ENCODE assay signal across 8 cellular contexts in genomic region chr19:55600336-55601028, GRCh38. TPM values are rescaled to one million over a fixed set of nuclear protein-coding genes. Genes with fewer than 3 reads are reported as not detected.
DNase-seq lines count a peak whose midpoint lies in the region; ATAC-seq and TF ChIP-seq lines count a peak whose summit lies in the region.

No MANE protein-coding gene starts in this region.

- intact Hi-C loops in PC-9 (cut with micrococcal nuclease; ENCODE audit: unreplicated experiment): no loop called here
- intact Hi-C loops in lower lobe of right lung (cut with DNase I): no loop called here

- H3F3A ChIP-seq in PC-9 (ENCODE audit: insufficient read depth, low read depth): peaks cover 41% of the 10 kb centered on the region

- POLR2A ChIA-PET in PC-9 (lab: Charles Lee; ENCODE audit: unreplicated experiment): no interaction called here

- peaks cover 22% of the 10 kb centered on the region for H3K4me1 ChIP-seq in PC-9 (replicated peaks; ENCODE audit: insufficient read depth)
- H3K4me1 ChIP-seq in lower lobe of right lung: peaks cover 30% of the 10 kb centered on the region

- no peaks in the 10 kb centered on the region for H3K9me2 ChIP-seq in PC-9 (ENCODE audit: insufficient read depth)

- ATAC-seq in GM19351 (IDR thresholded peaks at IDR 0.05; ENCODE audit: unreplicated experiment): peak; percentile 7
- ATAC-seq in lower lobe of right lung: peak in 1 of 2 donors; percentile 0
- peak; percentile 1 for ATAC-seq in stimulated activated naive CD8-positive, alpha-beta T cell treated with anti-CD3 and anti-CD28 coated beads, Interleukin-15, Interleukin-2, amounts not matched to agents 100 U/mL and 50 U/mL, for 24 hours

- no peak overlapping the region for H3K27ac ChIP-seq in PC-9
- peak overlapping the region; percentile 100 for H3K27ac ChIP-seq in caudate nucleus (ENCODE audit: low read depth, low read length)
- peak overlapping the region; percentile 98 for H3K27ac ChIP-seq in lower lobe of right lung

- no TSS peak for BruUV-seq in PC-9 (replicated peaks; lab: Mats Ljungman, UMichigan)

- H2AFZ ChIP-seq in PC-9: peak overlapping the region; percentile 70; the same call in 1 of the 2 replicates

- H3K36me3 ChIP-seq in PC-9 (ENCODE audit: low read depth) (peaks cover 4% of the 10 kb centered on the region; the same call in 1 of the 2 replicates), lower lobe of right lung (peaks cover 25% of the 10 kb centered on the region)

- H3K9me3 ChIP-seq in PC-9 (ENCODE audit: insufficient read depth, low read depth) (no peaks in the 10 kb centered on the region), lower lobe of right lung (no peaks in the 10 kb centered on the region)

- peak; percentile 92 for DNase-seq in COLO668 (lab: John Stamatoyannopoulos, UW; ENCODE audit: unreplicated experiment)
- peak; percentile 49 for DNase-seq in HT1080 (ENCODE audit: low read depth)
- DNase-seq in PC-9: no peak
- peak in 39 of 61 donors; percentile 34 to 93 (median 84) for DNase-seq in caudate nucleus (lab: John Stamatoyannopoulos, UW)
- no peak for DNase-seq in lower lobe of right lung
- DNase-seq in stimulated activated naive CD8-positive, alpha-beta T cell treated with anti-CD3 and anti-CD28 coated beads, Interleukin-15, Interleukin-2, amounts not matched to agents 100 U/mL and 50 U/mL, for 24 hours: peak; percentile 84
- no peak for DNase-seq in COLO829 (ENCODE audit: low spot score)

- TF ChIP-seq CTCF in PC-9 (conservative IDR thresholded peaks at IDR 0.05): no peak
- TF ChIP-seq CTCF in lower lobe of right lung (IDR thresholded peaks at IDR 0.05): no peak

- CTCF ChIA-PET in PC-9 (lab: Charles Lee): no interaction called here

- peaks cover 18% of the 10 kb centered on the region for H3K79me2 ChIP-seq in PC-9 (ENCODE audit: low read depth)

- H3K4me2 ChIP-seq in PC-9: peak overlapping the region; percentile 97

- H3K27me3 ChIP-seq in PC-9 (ENCODE audit: insufficient read depth, low read depth): no peaks in the 10 kb centered on the region
- H3K27me3 ChIP-seq in lower lobe of right lung (ENCODE audit: low read depth): no peaks in the 10 kb centered on the region

- H4K20me1 ChIP-seq in PC-9 (ENCODE audit: insufficient read depth): no peaks in the 10 kb centered on the region

- H3K4me3 ChIP-seq in PC-9: peak overlapping the region; percentile 91
- H3K4me3 ChIP-seq in lower lobe of right lung: peak overlapping the region; percentile 83

RNA-seq across cellular contexts. Expression of gene ZNF524, which starts 0.4 kb away (rescaled TPM):
- 18.8 and 26.2 TPM in 2 replicates for total RNA-seq in HT1080 (2014; rRNA removed; shearing (Covaris generic))
- 16.6 and 20.1 TPM in 2 replicates for polyA plus RNA-seq in HT1080 (2015; cell fraction: cytosol; rRNA removed)
- polyA plus RNA-seq in HT1080 (2015; cell fraction: nucleus; rRNA removed): 8.0 and 12.4 TPM in 2 replicates
- total RNA-seq in PC-9 (2021): 30.0 and 37.0 TPM in 2 replicates
- 33.4 TPM for total RNA-seq in lower lobe of right lung

RNA-seq across cellular contexts. Expression of gene FIZ1, which starts 1.2 kb away (rescaled TPM):
- 6.0 and 10.0 TPM in 2 replicates for total RNA-seq in HT1080 (2014; rRNA removed; shearing (Covaris generic))
- polyA plus RNA-seq in HT1080 (2015; cell fraction: cytosol; rRNA removed): 10.6 and 12.0 TPM in 2 replicates
- polyA plus RNA-seq in HT1080 (2015; cell fraction: nucleus; rRNA removed): 13.7 and 16.0 TPM in 2 replicates
- total RNA-seq in PC-9 (2021) (25.2 and 25.4 TPM in 2 replicates), lower lobe of right lung (14.3 TPM)

RNA-seq across cellular contexts. Expression of gene ZNF865, which starts 5.0 kb away (rescaled TPM):
- 2.2 and 3.8 TPM in 2 replicates for total RNA-seq in HT1080 (2014; rRNA removed; shearing (Covaris generic))
- 13.7 and 15.3 TPM in 2 replicates for polyA plus RNA-seq in HT1080 (2015; cell fraction: cytosol; rRNA removed)
- polyA plus RNA-seq in HT1080 (2015; cell fraction: nucleus; rRNA removed): 8.3 and 10.7 TPM in 2 replicates
- total RNA-seq in PC-9 (2021) (26.8 and 30.3 TPM in 2 replicates), lower lobe of right lung (16.5 TPM)

RNA-seq across cellular contexts. Expression of gene ZNF579, which starts 19.8 kb away (rescaled TPM):
- total RNA-seq in HT1080 (2014; rRNA removed; shearing (Covaris generic)): 8.2 and 8.3 TPM in 2 replicates
- 8.1 and 8.6 TPM in 2 replicates for polyA plus RNA-seq in HT1080 (2015; cell fraction: cytosol; rRNA removed)
- 19.3 and 20.8 TPM in 2 replicates for polyA plus RNA-seq in HT1080 (2015; cell fraction: nucleus; rRNA removed)
- total RNA-seq in PC-9 (2021) (49.0 TPM in 2 replicates), lower lobe of right lung (12.7 TPM)

RNA-seq across cellular contexts. Expression of gene ZNF784, which starts 23.9 kb away (rescaled TPM):
- 4.1 and 6.1 TPM in 2 replicates for total RNA-seq in HT1080 (2014; rRNA removed; shearing (Covaris generic))
- polyA plus RNA-seq in HT1080 (2015; cell fraction: cytosol; rRNA removed): 4.6 and 6.1 TPM in 2 replicates
- 12.1 and 12.6 TPM in 2 replicates for polyA plus RNA-seq in HT1080 (2015; cell fraction: nucleus; rRNA removed)
- total RNA-seq in PC-9 (2021): 5.4 and 7.7 TPM in 2 replicates
- 7.1 TPM for total RNA-seq in lower lobe of right lung

Comparison
In these comparisons a context has a peak if more than half of its experiments do, and no peak if none do; other contexts are left out.
1. DNase-seq: peak in COLO668 (single experiment), HT1080 (single experiment), caudate nucleus (39 of 61) and stimulated activated naive CD8-positive, alpha-beta T cell treated with anti-CD3 and anti-CD28 coated beads, Interleukin-15, Interleukin-2, amounts not matched to agents 100 U/mL and 50 U/mL, for 24 hours (single experiment); none in PC-9 (0 of 2), lower lobe of right lung (single experiment) and COLO829 (single experiment).